Comparison of ENCODE assay signal across 7 cellular contexts in the genomic region with DNA sequence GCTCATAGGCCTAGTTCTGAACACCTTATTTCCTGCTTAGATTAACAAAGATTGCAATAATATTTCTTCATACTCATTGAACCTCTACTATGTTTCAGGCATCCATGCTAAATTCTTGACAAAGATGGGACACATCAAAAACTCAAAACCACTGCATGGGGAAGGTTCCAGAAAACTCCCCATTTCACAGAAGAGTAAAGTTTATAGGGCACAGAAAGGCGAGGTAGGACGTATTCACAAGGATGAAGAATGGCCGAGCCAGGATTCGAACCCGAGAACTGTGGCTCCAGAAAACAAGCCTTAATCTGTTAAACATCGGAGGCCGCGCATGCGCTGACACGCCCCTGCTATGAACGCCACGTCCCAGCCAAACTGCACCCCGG. TPM values are rescaled to one million over a fixed set of nuclear protein-coding genes. Genes with fewer than 3 reads are reported as not detected.
DNase-seq lines count a peak whose midpoint lies in the region.

No MANE protein-coding gene starts in this region.

- H3K4me1 ChIP-seq in HUES6 (ENCODE audit: control insufficient read depth, insufficient read depth, low read length) = peaks cover 7% of the 10 kb centered on the region; the same call in 1 of the 2 replicates
- H3K4me1 ChIP-seq in stomach smooth muscle (ENCODE audit: control insufficient read depth, insufficient read depth, low read length) = peaks cover 3% of the 10 kb centered on the region

- no peak for DNase-seq in activated naive CD8-positive, alpha-beta T cell treated with anti-CD3 and anti-CD28 coated beads for 36 hours
- DNase-seq in immature natural killer cell (no peak), HCEC 1CT (no peak), HK-2 (ENCODE audit: unreplicated experiment) (no peak)
- DNase-seq in stimulated activated CD4-positive, alpha-beta T cell treated with anti-CD3 and anti-CD28 coated beads, Interleukin-4, amount 100 ng/mL, for 24 hours = no peak

- no peaks in the 10 kb centered on the region for H3K27me3 Mint-ChIP-seq in activated naive CD8-positive, alpha-beta T cell treated with anti-CD3 and anti-CD28 coated beads for 36 hours
- H3K27me3 Mint-ChIP-seq in immature natural killer cell (ENCODE audit: low read depth in 3 of 3) = peaks cover 10 to 12% (median 10%) of the 10 kb centered on the region in 3 donors

- H3K27ac ChIP-seq in HUES6 (ENCODE audit: low read depth, low read length) (peak overlapping the region; percentile 86; the same call in 1 of the 2 replicates), stomach smooth muscle (ENCODE audit: low read length) (peak overlapping the region; percentile 95)

- peak overlapping the region; percentile 87 for H3K4me3 Mint-ChIP-seq in activated naive CD8-positive, alpha-beta T cell treated with anti-CD3 and anti-CD28 coated beads for 36 hours
- H3K4me3 Mint-ChIP-seq in immature natural killer cell = peak overlapping the region; percentile 91 to 96 (median 91)

- peaks cover 32% of the 10 kb centered on the region for H3K36me3 Mint-ChIP-seq in activated naive CD8-positive, alpha-beta T cell treated with anti-CD3 and anti-CD28 coated beads for 36 hours
- peaks cover 0 to 15% (median 10%) of the 10 kb centered on the region in 3 donors for H3K36me3 Mint-ChIP-seq in immature natural killer cell

- H3K4me3 ChIP-seq in HUES6 (ENCODE audit: low read depth, low read length) (peak overlapping the region; percentile 93), stomach smooth muscle (ENCODE audit: low read length in 2 of 2) (peak overlapping the region; percentile 69 to 77)

- H3K36me3 ChIP-seq in HUES6 (ENCODE audit: control insufficient read depth, insufficient read depth, low read length) = peaks cover 30% of the 10 kb centered on the region
- H3K36me3 ChIP-seq in stomach smooth muscle (ENCODE audit: control insufficient read depth in 2 of 2, insufficient read depth in 2 of 2, low read length in 2 of 2) = peaks cover 7 to 12% of the 10 kb centered on the region in 2 donors

- peaks cover 2% of the 10 kb centered on the region for H3K9me3 Mint-ChIP-seq in activated naive CD8-positive, alpha-beta T cell treated with anti-CD3 and anti-CD28 coated beads for 36 hours
- peaks cover 0 to 1% (median 0%) of the 10 kb centered on the region in 6 donors for H3K9me3 Mint-ChIP-seq in immature natural killer cell

- H3K27ac Mint-ChIP-seq in activated naive CD8-positive, alpha-beta T cell treated with anti-CD3 and anti-CD28 coated beads for 36 hours = peak overlapping the region; percentile 97
- H3K27ac Mint-ChIP-seq in immature natural killer cell = peak overlapping the region; percentile 96 to 98 (median 97)

- peaks cover 36% of the 10 kb centered on the region for H3K4me1 Mint-ChIP-seq in activated naive CD8-positive, alpha-beta T cell treated with anti-CD3 and anti-CD28 coated beads for 36 hours
- peaks cover 12% of the 10 kb centered on the region in 2 donors for H3K4me1 Mint-ChIP-seq in immature natural killer cell

- peaks cover 9% of the 10 kb centered on the region; the same call in 1 of the 2 replicates for H3K9me3 ChIP-seq in HUES6 (ENCODE audit: control insufficient read depth, insufficient read depth, low read depth, low read length)
- H3K9me3 ChIP-seq in stomach smooth muscle (ENCODE audit: control insufficient read depth in 2 of 2, low read length in 2 of 2) = no peaks in the 10 kb centered on the region

- H3K27me3 ChIP-seq in HUES6 (ENCODE audit: control insufficient read depth, insufficient read depth, low read length) (peaks cover 4% of the 10 kb centered on the region; the same call in 1 of the 2 replicates), stomach smooth muscle (ENCODE audit: control insufficient read depth in 1 of 2, insufficient read depth in 2 of 2, low read length in 2 of 2) (peaks cover 0 to 2% of the 10 kb centered on the region in 2 donors)

- H3K9ac ChIP-seq in HUES6 (ENCODE audit: low read length) (peak overlapping the region; percentile 96), stomach smooth muscle (ENCODE audit: low read length in 2 of 2) (peak overlapping the region; percentile 60 to 89)

RNA-seq across cellular contexts. Expression of gene UXT, which starts 0.7 kb away (rescaled TPM):
- 100 to 1,000 TPM; 150 to 154 TPM for total RNA-seq in activated naive CD8-positive, alpha-beta T cell treated with anti-CD3 and anti-CD28 coated beads for 36 hours
- polyA plus RNA-seq in immature natural killer cell = 100 to 1,000 TPM; 179 to 256 (median 190) TPM

RNA-seq across cellular contexts. Expression of gene ELK1, which starts 7.9 kb away (rescaled TPM):
- 10 to 100 TPM; 65.4 to 67.5 TPM for total RNA-seq in activated naive CD8-positive, alpha-beta T cell treated with anti-CD3 and anti-CD28 coated beads for 36 hours
- polyA plus RNA-seq in immature natural killer cell = 1 to 10 TPM; 8.4 to 9.4 (median 9.1) TPM

RNA-seq across cellular contexts. Expression of gene CFP, which starts 28.6 kb away (rescaled TPM):
- total RNA-seq in activated naive CD8-positive, alpha-beta T cell treated with anti-CD3 and anti-CD28 coated beads for 36 hours = 1 to 10 TPM in 1 of 2 experiments, under 1 TPM in 1; 0.90 to 1.9 TPM
- polyA plus RNA-seq in immature natural killer cell = 10 to 100 TPM in 2 of 3 donors, 1 to 10 TPM in 1; 1.3 to 22.0 (median 13.3) TPM

RNA-seq across cellular contexts. Expression of gene SYN1, which starts 38.6 kb away (rescaled TPM):
- total RNA-seq in activated naive CD8-positive, alpha-beta T cell treated with anti-CD3 and anti-CD28 coated beads for 36 hours = 1 to 10 TPM in 1 of 2 experiments, under 1 TPM in 1; 0.91 to 1.4 TPM
- polyA plus RNA-seq in immature natural killer cell = under 1 TPM in 1 of 3 donors, not detected in 2; 0.11 TPM
